Comparison of ENCODE assay signal across 8 cellular contexts in genomic region chr9:111598730-111599091, GRCh38. TPM values are rescaled to one million over a fixed set of nuclear protein-coding genes. Genes with fewer than 3 reads are reported as not detected.
DNase-seq lines count a peak whose midpoint lies in the region; ATAC-seq and TF ChIP-seq lines count a peak whose summit lies in the region.

No MANE protein-coding gene starts in this region.

- CTCF ChIA-PET in SK-N-SH (lab: Yijun Ruan, JAX) = interaction anchor here (0.6 to 4.8 kb wide), 22 partner anchors 10 to 476 kb away, joined by 3 to 49 read pairs (median 4); partner anchors contain the start of gene DNAJC25

- TF ChIP-seq CTCF in SK-N-SH (IDR thresholded peaks at IDR 0.05) (no peak), endodermal cell (conservative IDR thresholded peaks at IDR 0.05) (no peak)

- H3K9me3 ChIP-seq in SK-N-SH = no peaks in the 10 kb centered on the region
- H3K9me3 ChIP-seq in endodermal cell (ENCODE audit: control insufficient read depth, low read length) = peaks cover 9% of the 10 kb centered on the region
- H3K9me3 ChIP-seq in mucosa of rectum (ENCODE audit: control insufficient read depth in 2 of 2, low read length in 2 of 2) = no peaks in the 10 kb centered on the region
- H3K9me3 ChIP-seq in aorta (ENCODE audit: control insufficient read depth, low read length) = no peaks in the 10 kb centered on the region

- TF ChIP-seq RAD21 in SK-N-SH (IDR thresholded peaks at IDR 0.05; ENCODE audit: low read length) = no peak

- peak overlapping the region; percentile 93 for H3K27ac Mint-ChIP-seq in endodermal cell

- no peaks in the 10 kb centered on the region for H3K27me3 Mint-ChIP-seq in endodermal cell (ENCODE audit: insufficient read depth)

- peaks cover 28% of the 10 kb centered on the region for H3K4me1 Mint-ChIP-seq in endodermal cell

- H3K9ac ChIP-seq in SK-N-SH (peak overlapping the region; percentile 62), endodermal cell (ENCODE audit: extremely low read depth, low read length, poor library complexity, severe bottlenecking) (peak overlapping the region; percentile 85), mucosa of rectum (ENCODE audit: low read depth in 1 of 2, low read length in 2 of 2) (peak overlapping the region; percentile 68 to 80)

- H3K36me3 Mint-ChIP-seq in endodermal cell (ENCODE audit: low read depth) = peaks cover 32% of the 10 kb centered on the region

- peak overlapping the region; percentile 94 for H3K4me3 Mint-ChIP-seq in endodermal cell

- POLR2A ChIA-PET in SK-N-SH (lab: Yijun Ruan, JAX) = no interaction called here

- H3K36me3 ChIP-seq in SK-N-SH (replicated peaks in 1 of 2; ENCODE audit: control insufficient read depth in 1 of 2, insufficient read depth in 2 of 2, low read length in 1 of 2) = peaks cover 14 to 20% of the 10 kb centered on the region in 2 experiments
- H3K36me3 ChIP-seq in endodermal cell (ENCODE audit: control insufficient read depth, insufficient read depth, low read length) = peaks cover 27% of the 10 kb centered on the region
- peaks cover 12 to 14% of the 10 kb centered on the region in 2 donors for H3K36me3 ChIP-seq in mucosa of rectum (ENCODE audit: control insufficient read depth in 2 of 2, insufficient read depth in 2 of 2, low read length in 2 of 2)
- peaks cover 0 to 2% of the 10 kb centered on the region in 2 donors for H3K36me3 ChIP-seq in aorta (ENCODE audit: control insufficient read depth in 1 of 2, insufficient read depth in 2 of 2, low read length in 1 of 2)

- peaks cover 7% of the 10 kb centered on the region for H3F3A ChIP-seq in SK-N-SH (replicated peaks; ENCODE audit: insufficient read depth)

- intact Hi-C loops in aorta (cut with DNase I) = loop anchor here (5.0 to 10.0 kb wide), 3 partner anchors 94 to 474 kb away; no protein-coding TSS in a partner anchor

- no peaks in the 10 kb centered on the region for H3K9me2 ChIP-seq in SK-N-SH

- H3K4me2 ChIP-seq in SK-N-SH = peak overlapping the region; percentile 92

- H4K20me1 ChIP-seq in SK-N-SH (ENCODE audit: insufficient read depth) = no peaks in the 10 kb centered on the region

- H3K27ac ChIP-seq in SK-N-SH (ENCODE audit: low read depth in 2 of 2, low read length in 1 of 2) (peak overlapping the region in 1 of 2 experiments; percentile 53; a peak in 2 of 4 replicates), endodermal cell (ENCODE audit: low read depth, low read length) (no peak overlapping the region), mucosa of rectum (ENCODE audit: low read depth in 2 of 2, low read length in 2 of 2) (peak overlapping the region; percentile 82 to 84), aorta (ENCODE audit: low read depth in 1 of 2, low read length in 2 of 2) (peak overlapping the region in 1 of 2 donors; percentile 16)

- ATAC-seq in GM21529 (IDR thresholded peaks at IDR 0.05; ENCODE audit: unreplicated experiment) = peak; percentile 18
- ATAC-seq in aorta (ENCODE audit: low FRiP score) = peak; percentile 45

- peak overlapping the region; percentile 94 for H2AFZ ChIP-seq in SK-N-SH (ENCODE audit: low read depth)

- no peaks in the 10 kb centered on the region; a peak in 1 of 4 replicates for H3K4me1 ChIP-seq in SK-N-SH (ENCODE audit: control insufficient read depth in 1 of 2, insufficient read depth in 2 of 2, low read depth in 1 of 2, low read length in 1 of 2)
- H3K4me1 ChIP-seq in endodermal cell (ENCODE audit: control insufficient read depth, insufficient read depth, low read length) = no peaks in the 10 kb centered on the region
- peaks cover 0 to 5% of the 10 kb centered on the region in 2 donors for H3K4me1 ChIP-seq in mucosa of rectum (ENCODE audit: control insufficient read depth in 2 of 2, insufficient read depth in 2 of 2, low read length in 2 of 2)
- H3K4me1 ChIP-seq in aorta (ENCODE audit: control insufficient read depth in 1 of 2, insufficient read depth in 2 of 2, low read length in 2 of 2) = no peaks in the 10 kb centered on the region

- H3K27me3 ChIP-seq in SK-N-SH (ENCODE audit: insufficient read depth) = no peaks in the 10 kb centered on the region
- H3K27me3 ChIP-seq in endodermal cell (ENCODE audit: control insufficient read depth, insufficient read depth, low read length, poor library complexity, severe bottlenecking) = no peaks in the 10 kb centered on the region
- no peaks in the 10 kb centered on the region for H3K27me3 ChIP-seq in mucosa of rectum (ENCODE audit: control insufficient read depth in 2 of 2, insufficient read depth in 2 of 2, low read length in 2 of 2)
- no peaks in the 10 kb centered on the region for H3K27me3 ChIP-seq in aorta (ENCODE audit: control insufficient read depth in 1 of 2, insufficient read depth in 2 of 2, low read length in 1 of 2)

- 4% methylated on average over 16 of the region's 16 CpGs for WGBS in SK-N-SH (ENCODE audit: low lambda C conversion rate)
- whole genome bisulfite sequencing in endodermal cell (ENCODE audit: insufficient coverage in 1 of 2, insufficient read length in 1 of 2), 2 experiments = 17 to 20% methylated on average over 14 to 16 of the region's 16 CpGs
- 1% methylated on average over 16 of the region's 16 CpGs for WGBS in aorta, 2 donors

- no peak for TF ChIP-seq EP300 in SK-N-SH (IDR thresholded peaks at IDR 0.05; ENCODE audit: borderline replicate concordance in 1 of 2, low read depth in 1 of 2, low read length in 1 of 2)

- peak overlapping the region; percentile 54 to 75 for H3K4me3 ChIP-seq in SK-N-SH (ENCODE audit: low read depth in 2 of 2, low read length in 1 of 2)
- H3K4me3 ChIP-seq in endodermal cell (ENCODE audit: low read length) = peak overlapping the region; percentile 86
- peak overlapping the region; percentile 77 to 86 for H3K4me3 ChIP-seq in mucosa of rectum (ENCODE audit: low read length in 2 of 2)
- peak overlapping the region; percentile 62 to 84 for H3K4me3 ChIP-seq in aorta (ENCODE audit: low read length in 2 of 2)

- peaks cover 10% of the 10 kb centered on the region for H3K9me3 Mint-ChIP-seq in endodermal cell

- H3K79me2 ChIP-seq in SK-N-SH (ENCODE audit: insufficient read depth) = no peaks in the 10 kb centered on the region

- DNase-seq in Ammon's horn (ENCODE audit: low spot score) (peak; percentile 14), SK-N-SH (no peak), endodermal cell (no peak), aorta (peak; percentile 58 to 82), DMS114 treated with DMSO at 0.1 percent for 48 hours (lab: John Stamatoyannopoulos, UW; ENCODE audit: unreplicated experiment) (no peak), NCI-H1930 (lab: John Stamatoyannopoulos, UW) (no peak)

TF ChIP-seq in SK-N-SH, 30 proteins besides CTCF, POLR2A, EP300 and RAD21:
- TF ChIP-seq TEAD4 (IDR thresholded peaks at IDR 0.05; ENCODE audit: borderline replicate concordance, insufficient read depth) = no peak
- TF ChIP-seq NRF1 (IDR thresholded peaks at IDR 0.05; ENCODE audit: low read depth, low read length) = no peak
- TF ChIP-seq SMC3 (IDR thresholded peaks at IDR 0.05; ENCODE audit: low read depth, low read length) = no peak
- TF ChIP-seq CHD2 (IDR thresholded peaks at IDR 0.05; ENCODE audit: low read length, partially characterized antibody) = no peak
- no peak for TF ChIP-seq FOXM1 (IDR thresholded peaks at IDR 0.05; ENCODE audit: low read depth)
- no peak for TF ChIP-seq MEF2A (IDR thresholded peaks at IDR 0.05; ENCODE audit: borderline replicate concordance, low read depth)
- TF ChIP-seq GABPA (IDR thresholded peaks at IDR 0.05; ENCODE audit: low read depth) = no peak
- TF ChIP-seq ZBTB33 (IDR thresholded peaks at IDR 0.05; ENCODE audit: borderline replicate concordance, low read depth) = no peak

RNA-seq across cellular contexts. Expression of gene PTGR1, which starts 0.7 kb away (rescaled TPM):
- polyA plus RNA-seq in SK-N-SH (2012; rRNA removed) = 33.0 and 38.4 TPM in 2 replicates
- polyA plus RNA-seq in SK-N-SH (2012; cell fraction: cytosol; rRNA removed) = 43.4 and 51.2 TPM in 2 replicates
- polyA plus RNA-seq in SK-N-SH (2012; cell fraction: nucleus; rRNA removed) = 13.4 and 20.9 TPM in 2 replicates
- 100 to 1,000 TPM; 204 to 442 TPM for total RNA-seq in endodermal cell
- polyA plus RNA-seq in endodermal cell (2013, experiment 1 of 2) = 95.5 TPM
- polyA plus RNA-seq in endodermal cell (2013, experiment 2 of 2) = 87.1 TPM
- total RNA-seq in aorta = 10 to 100 TPM; 18.2 to 43.1 TPM
- polyA plus RNA-seq in aorta = 100 to 1,000 TPM in 1 of 2 donors, 10 to 100 TPM in 1; 35.9 to 138 TPM

RNA-seq across cellular contexts. Expression of gene DNAJC25, which starts 32.4 kb away (rescaled TPM):
- 3.3 and 4.4 TPM in 2 replicates for polyA plus RNA-seq in SK-N-SH (2012; rRNA removed)
- polyA plus RNA-seq in SK-N-SH (2012; cell fraction: cytosol; rRNA removed) = 4.5 and 6.2 TPM in 2 replicates
- polyA plus RNA-seq in SK-N-SH (2012; cell fraction: nucleus; rRNA removed) = 3.0 and 4.4 TPM in 2 replicates
- total RNA-seq in endodermal cell = 1 to 10 TPM; 6.3 to 7.4 TPM
- polyA plus RNA-seq in endodermal cell (2013, experiment 1 of 2) = 9.3 TPM
- polyA plus RNA-seq in endodermal cell (2013, experiment 2 of 2) = 10.1 TPM
- 1 to 10 TPM; 5.6 to 6.0 TPM for total RNA-seq in aorta
- 1 to 10 TPM; 5.0 to 5.1 TPM for polyA plus RNA-seq in aorta

Comparison
In these comparisons a context has a peak if more than half of its experiments do, and no peak if none do; other contexts are left out.
1. DNase-seq: peak in Ammon's horn (single experiment) and aorta (2 of 2); none in SK-N-SH (single experiment), endodermal cell (single experiment), DMS114 treated with DMSO at 0.1 percent for 48 hours (single experiment) and NCI-H1930 (0 of 2).
2. RNA of gene PTGR1, which starts 0.7 kb away (total RNA-seq): 204 to 442 TPM in endodermal cell; 18.2 to 43.1 TPM in aorta; every median in the first group is over 4 times any median in the second.
3. Peak in every context shown above with its lines, with median percentiles within 50 percentile points of each other: H3K4me3 ChIP-seq and H3K9ac ChIP-seq.